Comparison of ENCODE assay signal across 5 cellular contexts in genomic region chrX:20080277-20080676, GRCh38.
"Had no signal": no experiment of that assay in that cellular context is flagged by ENCODE, and none has a peak within 500 bp of the region (broad histone marks: within the 10 kb centered on the region; RNA-seq: fewer than 3 reads in every experiment).

No MANE protein-coding gene starts in this region.

- H3K27ac ChIP-seq: GM23248 had no signal

- DNase-seq: GM23248, H9, HCEC 1CT, IMR-90, KBM-7 had no signal

- H3K27ac Mint-ChIP-seq: H9 had no signal

- H3K4me3 Mint-ChIP-seq: H9 had no signal

- H3K4me3 ChIP-seq: GM23248 had no signal

- H3K4me1 Mint-ChIP-seq: H9 had no signal

- H2AFZ ChIP-seq: GM23248 had no signal

- H3K9ac ChIP-seq: GM23248 had no signal
